8 cellular contexts compared by ENCODE assay signal in the genomic region with DNA sequence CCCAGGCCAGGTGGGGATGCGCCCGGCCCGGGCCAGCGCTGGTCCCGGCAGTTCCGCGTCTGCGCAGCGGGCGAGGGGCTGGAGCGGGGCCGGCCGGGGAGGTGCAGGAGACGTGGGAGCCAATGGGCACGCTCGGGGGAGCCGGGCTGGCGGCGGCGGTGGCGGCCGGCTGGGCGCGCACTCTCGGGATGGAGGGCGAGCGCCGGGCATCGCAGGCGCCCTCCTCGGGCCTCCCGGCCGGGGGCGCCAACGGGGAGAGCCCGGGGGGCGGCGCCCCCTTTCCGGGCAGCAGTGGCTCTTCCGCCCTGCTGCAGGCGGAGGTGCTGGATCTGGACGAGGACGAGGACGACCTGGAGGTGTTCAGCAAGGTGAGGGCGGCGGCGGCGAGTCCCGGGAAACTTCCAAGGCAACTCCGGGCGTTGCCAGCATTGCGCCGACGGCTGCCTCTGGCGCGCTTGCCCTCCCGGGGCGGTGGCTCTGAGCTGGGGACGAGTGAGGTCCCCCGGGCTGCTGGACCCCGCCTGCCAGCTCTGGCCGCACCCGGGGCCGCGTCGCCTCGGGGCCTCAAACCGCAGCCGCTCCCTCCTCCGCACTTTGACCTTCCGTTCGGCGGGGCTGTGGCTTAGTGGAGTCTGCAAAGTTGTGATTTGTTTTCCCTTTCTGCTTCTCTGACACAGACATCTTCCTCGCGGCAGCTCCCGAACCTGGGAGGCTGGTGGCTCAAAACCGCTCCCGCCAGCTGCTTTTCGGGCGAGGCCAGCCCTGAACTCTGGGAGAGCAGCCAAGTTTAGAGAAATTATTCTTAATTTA. TPM values are rescaled to one million over a fixed set of nuclear protein-coding genes. Genes with fewer than 3 reads are reported as not detected.
DNase-seq lines count a peak whose midpoint lies in the region; ATAC-seq, FAIRE-seq and TF ChIP-seq lines count a peak whose summit lies in the region.

A gene with protein sequence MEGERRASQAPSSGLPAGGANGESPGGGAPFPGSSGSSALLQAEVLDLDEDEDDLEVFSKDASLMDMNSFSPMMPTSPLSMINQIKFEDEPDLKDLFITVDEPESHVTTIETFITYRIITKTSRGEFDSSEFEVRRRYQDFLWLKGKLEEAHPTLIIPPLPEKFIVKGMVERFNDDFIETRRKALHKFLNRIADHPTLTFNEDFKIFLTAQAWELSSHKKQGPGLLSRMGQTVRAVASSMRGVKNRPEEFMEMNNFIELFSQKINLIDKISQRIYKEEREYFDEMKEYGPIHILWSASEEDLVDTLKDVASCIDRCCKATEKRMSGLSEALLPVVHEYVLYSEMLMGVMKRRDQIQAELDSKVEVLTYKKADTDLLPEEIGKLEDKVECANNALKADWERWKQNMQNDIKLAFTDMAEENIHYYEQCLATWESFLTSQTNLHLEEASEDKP (plus strand): TSS at position 178 of the 810 bp plus-strand sequence. CDS start 11 bp downstream, at position 189.

- H3K4me3 ChIP-seq in astrocyte of the cerebellum (ENCODE audit: low read depth, low read length) (peak within 1 kb of the TSS; percentile 69), pancreas (peak within 1 kb of the TSS; percentile 50 to 89 (median 76))

- no peaks in the 10 kb centered on the region for H3K36me3 ChIP-seq in pancreas

- H3K27me3 ChIP-seq in pancreas, result no peaks in the 10 kb centered on the region

- intact Hi-C loops in left ventricle myocardium superior (cut with micrococcal nuclease), result no loop called here
- intact Hi-C loops in pancreas (cut with DNase I), result no loop called here

- no peak for FAIRE-seq in pancreas (lab: Jason Lieb, UNC)

- peak within 1 kb of the TSS; percentile 73 to 90 (median 84) for H3K27ac ChIP-seq in pancreas

- 0% methylated on average over 59 to 80 of the region's 80 CpGs for WGBS in pancreas, 2 donors

- in situ Hi-C loops in astrocyte of the cerebellum (cut with HindIII; ENCODE audit: low sequenced_read_pairs), result no loop called here

- TF ChIP-seq CTCF in astrocyte of the cerebellum (IDR thresholded peaks at IDR 0.05; ENCODE audit: low read depth, low read length, missing control alignments) (no peak), pancreas (IDR thresholded peaks at IDR 0.05) (no peak)

- peaks cover 4 to 8% (median 5%) of the 10 kb centered on the region in 3 donors for H3K4me1 ChIP-seq in pancreas

- ATAC-seq in GM18502 (IDR thresholded peaks at IDR 0.05; ENCODE audit: poor library complexity, unreplicated experiment) (peak; percentile 68), HG02943 (IDR thresholded peaks at IDR 0.05; ENCODE audit: low read depth, unreplicated experiment) (peak; percentile 78), left ventricle myocardium superior (peak; percentile 99), pancreas (peak; percentile 96 to 98 (median 98))

- no peaks in the 10 kb centered on the region for H3K9me3 ChIP-seq in pancreas

- DNase-seq in AG08395 (ENCODE audit: low spot score), result peak; percentile 93
- peak; percentile 56 to 79 for DNase-seq in NCI-H446 (lab: John Stamatoyannopoulos, UW)
- DNase-seq in astrocyte of the cerebellum (ENCODE audit: low read depth), result peak; percentile 27
- peak; percentile 92 for DNase-seq in left ventricle myocardium superior
- DNase-seq in pancreas, result peak; percentile 84 to 95 (median 92)
- DNase-seq in NAMALWA (ENCODE audit: low spot score), result no peak

RNA-seq across cellular contexts. Expression of the gene that starts here (rescaled TPM):
- total RNA-seq in left ventricle myocardium superior (21.1 TPM), pancreas (10 to 100 TPM in 3 of 6 donors, 1 to 10 TPM in 3; 6.6 to 18.3 (median 10.0) TPM)
- polyA plus RNA-seq in pancreas, result 1 to 10 TPM; 3.2 to 8.4 TPM
